In genomic region chr16:74603848-74604247, GRCh38 we compare ENCODE assay signal across 2 cellular contexts.
TF ChIP-seq lines count a peak whose summit lies in the region.

No MANE protein-coding gene starts in this region.

TF ChIP-seq in IMR-90, 13 proteins besides CTCF, POLR2A, EP300 and RAD21:
- TF ChIP-seq CEBPB (IDR thresholded peaks at IDR 0.05; ENCODE audit: low read depth, low read length) (no peak), FOS (IDR thresholded peaks at IDR 0.05; ENCODE audit: low read depth, low read length) (peak; percentile 30; the same call in 1 of the 2 replicates)
TF ChIP-seq in IMR-90: peak in this region for 1.

TF ChIP-seq in GM12878, 131 proteins besides CTCF, POLR2A, EP300 and RAD21:
- TF ChIP-seq BCL11A (IDR thresholded peaks at IDR 0.05; ENCODE audit: low read depth, low read length) (no peak), IKZF1 (conservative IDR thresholded peaks at IDR 0.05) (no peak), IKZF2 (IDR thresholded peaks at IDR 0.05) (no peak), TARDBP (IDR thresholded peaks at IDR 0.05; ENCODE audit: borderline replicate concordance) (no peak), RELB (IDR thresholded peaks at IDR 0.05; ENCODE audit: low read depth) (no peak), NKRF (conservative IDR thresholded peaks at IDR 0.05) (no peak), KDM1A (IDR thresholded peaks at IDR 0.05; ENCODE audit: borderline replicate concordance) (no peak), PBX3 (IDR thresholded peaks at IDR 0.05; ENCODE audit: insufficient replicate concordance, low read depth, low read length) (no peak), MYC (IDR thresholded peaks at IDR 0.05; ENCODE audit: insufficient read depth, insufficient read length, insufficient replicate concordance, low read length, severe bottlenecking) (no peak), SUPT20H (IDR thresholded peaks at IDR 0.05; ENCODE audit: borderline replicate concordance, control insufficient read depth, low read depth, low read length) (no peak), NR2F1 (conservative IDR thresholded peaks at IDR 0.05) (no peak), RB1 (IDR thresholded peaks at IDR 0.05; ENCODE audit: borderline replicate concordance) (no peak), JUNB (IDR thresholded peaks at IDR 0.05) (no peak)
